In genomic region chr2:1836321-1836860, GRCh38 we compare ENCODE assay signal across 16 cellular contexts.
A peak's percentile ranks its signal among the peaks of the same experiment; 100 is the strongest.
DNase-seq lines count a peak whose midpoint lies in the region; ATAC-seq and TF ChIP-seq lines count a peak whose summit lies in the region.
"Had no signal": no experiment of that assay in that cellular context is flagged by ENCODE, and none has a peak within 500 bp of the region (broad histone marks: within the 10 kb centered on the region; RNA-seq: fewer than 3 reads in every experiment).

No MANE protein-coding gene starts in this region.

- H3K4me1 ChIP-seq in Caco-2 = no peaks in the 10 kb centered on the region
- peaks cover 2% of the 10 kb centered on the region for H3K4me1 ChIP-seq in osteoblast (ENCODE audit: insufficient read depth, low read length)
- H3K4me1 ChIP-seq in upper lobe of right lung = no peaks in the 10 kb centered on the region
- H3K4me1 ChIP-seq in body of pancreas = peaks cover 26% of the 10 kb centered on the region
- no peaks in the 10 kb centered on the region for H3K4me1 ChIP-seq in PC-9 (replicated peaks; ENCODE audit: insufficient read depth)
- H3K4me1 ChIP-seq: HAP-1 had no signal

- no peaks in the 10 kb centered on the region for H3K9me2 ChIP-seq in PC-9 (ENCODE audit: insufficient read depth)

- H3K27me3 ChIP-seq in Caco-2 (replicated peaks; ENCODE audit: control insufficient read depth, insufficient read depth, low read length) = no peaks in the 10 kb centered on the region
- H3K27me3 ChIP-seq in osteoblast (ENCODE audit: insufficient read depth, low read length) = no peaks in the 10 kb centered on the region
- no peaks in the 10 kb centered on the region for H3K27me3 ChIP-seq in upper lobe of right lung
- no peaks in the 10 kb centered on the region for H3K27me3 ChIP-seq in body of pancreas
- H3K27me3 ChIP-seq in PC-9 (ENCODE audit: insufficient read depth, low read depth) = peaks cover 97% of the 10 kb centered on the region
- H3K27me3 ChIP-seq: BLaER1 treated with 17β-estradiol and CSF1 and Interleukin-3, amounts not matched to agents 10 nM and 100 nM had no signal

- H3K9me3 ChIP-seq in Caco-2 (no peaks in the 10 kb centered on the region), osteoblast (ENCODE audit: low read depth, low read length) (no peaks in the 10 kb centered on the region), upper lobe of right lung (no peaks in the 10 kb centered on the region), body of pancreas (no peaks in the 10 kb centered on the region), PC-9 (ENCODE audit: insufficient read depth, low read depth) (no peaks in the 10 kb centered on the region)
- H3K9me3 ChIP-seq: BLaER1 treated with 17β-estradiol and CSF1 and Interleukin-3, amounts not matched to agents 10 nM and 100 nM; HAP-1 had no signal

- no peak overlapping the region for H3K27ac Mint-ChIP-seq in Caco-2 (ENCODE audit: unreplicated experiment)
- H3K27ac Mint-ChIP-seq: CD4-positive, alpha-beta T cell; HFFc6 had no signal

- POLR2A ChIA-PET in Caco-2 (lab: Charles Lee) = no interaction called here
- POLR2A ChIA-PET in PC-9 (lab: Charles Lee; ENCODE audit: unreplicated experiment) = no interaction called here

- peaks cover 9% of the 10 kb centered on the region for H3K27me3 Mint-ChIP-seq in Caco-2 (ENCODE audit: insufficient read depth, unreplicated experiment)

- H3F3A ChIP-seq in PC-9 (ENCODE audit: insufficient read depth, low read depth) = no peaks in the 10 kb centered on the region

- no peaks in the 10 kb centered on the region for H3K79me2 ChIP-seq in osteoblast (ENCODE audit: insufficient read depth, low read length)
- H3K79me2 ChIP-seq in PC-9 (ENCODE audit: low read depth) = no peaks in the 10 kb centered on the region

- DNase-seq in Caco-2 (no peak), caudate nucleus (lab: John Stamatoyannopoulos, UW) (no peak), osteoblast (ENCODE audit: insufficient read length, low spot score, missing footprints) (peak; percentile 58), upper lobe of right lung (peak; percentile 10), putamen (ENCODE audit: low spot score) (no peak), body of pancreas (no peak), PC-9 (no peak)
- DNase-seq: ACHN; CD4-positive, alpha-beta T cell; DMS79; GOT3; HFFc6 had no signal

- H3K36me3 ChIP-seq in Caco-2 (ENCODE audit: control insufficient read depth, insufficient read depth, low read length) (no peaks in the 10 kb centered on the region; the same call in 1 of the 2 replicates), osteoblast (ENCODE audit: insufficient read depth, low read length) (no peaks in the 10 kb centered on the region), upper lobe of right lung (no peaks in the 10 kb centered on the region), body of pancreas (replicated peaks in 1 of 2; ENCODE audit: insufficient read depth in 1 of 2, low read depth in 2 of 2) (no peaks in the 10 kb centered on the region), PC-9 (ENCODE audit: low read depth) (no peaks in the 10 kb centered on the region)
- H3K36me3 ChIP-seq: BLaER1 treated with 17β-estradiol and CSF1 and Interleukin-3, amounts not matched to agents 10 nM and 100 nM; HAP-1 had no signal

- H3K4me1 Mint-ChIP-seq in Caco-2 (ENCODE audit: low read depth, unreplicated experiment) = no peaks in the 10 kb centered on the region

- H4K20me1 ChIP-seq in osteoblast (ENCODE audit: insufficient read depth, low read length) = no peaks in the 10 kb centered on the region
- H4K20me1 ChIP-seq in PC-9 (ENCODE audit: insufficient read depth) = no peaks in the 10 kb centered on the region
- H4K20me1 ChIP-seq: BLaER1 treated with 17β-estradiol and CSF1 and Interleukin-3, amounts not matched to agents 10 nM and 100 nM had no signal

- peak overlapping the region; percentile 12 for H3K4me3 Mint-ChIP-seq in Caco-2 (ENCODE audit: unreplicated experiment)
- H3K4me3 Mint-ChIP-seq: CD4-positive, alpha-beta T cell; HFFc6 had no signal

- ATAC-seq in upper lobe of right lung (no peak), body of pancreas (no peak)
- ATAC-seq: GM12878, K562 had no signal

- CTCF ChIA-PET in Caco-2 (lab: Charles Lee) (interaction anchor here (1.0 kb wide), 1 partner anchor 9 kb away, joined by 3 read pairs; no protein-coding TSS in a partner anchor), PC-9 (lab: Charles Lee) (no interaction called here)

- no peaks in the 10 kb centered on the region for H3K36me3 Mint-ChIP-seq in Caco-2 (ENCODE audit: insufficient read depth, unreplicated experiment)

- H3K9me3 Mint-ChIP-seq in Caco-2 (ENCODE audit: unreplicated experiment) = peaks cover 8% of the 10 kb centered on the region
- H3K9me3 Mint-ChIP-seq: CD4-positive, alpha-beta T cell; HFFc6 had no signal

- TF ChIP-seq CTCF in Caco-2 (IDR thresholded peaks at IDR 0.05; ENCODE audit: insufficient read depth in 1 of 2, low read depth in 1 of 2, low read length in 1 of 2, severe bottlenecking in 1 of 2, unreplicated experiment in 1 of 2) = no peak
- TF ChIP-seq CTCF in osteoblast (IDR thresholded peaks at IDR 0.05; ENCODE audit: extremely low read depth, low read depth, low read length) = no peak
- TF ChIP-seq CTCF in upper lobe of right lung (IDR thresholded peaks at IDR 0.05) = no peak
- no peak for TF ChIP-seq CTCF in body of pancreas (IDR thresholded peaks at IDR 0.05)
- TF ChIP-seq CTCF in PC-9 (conservative IDR thresholded peaks at IDR 0.05) = no peak

- H2AFZ ChIP-seq in osteoblast (ENCODE audit: low read length) (no peak overlapping the region), PC-9 (no peak overlapping the region)

- H3K27ac ChIP-seq in caudate nucleus (ENCODE audit: low read depth, low read length) = peak overlapping the region; percentile 70
- no peak overlapping the region for H3K27ac ChIP-seq in osteoblast (ENCODE audit: low read depth, low read length)
- no peak overlapping the region for H3K27ac ChIP-seq in upper lobe of right lung
- no peak overlapping the region for H3K27ac ChIP-seq in body of pancreas
- H3K27ac ChIP-seq in PC-9 = no peak overlapping the region
- H3K27ac ChIP-seq: BLaER1 treated with 17β-estradiol and CSF1 and Interleukin-3, amounts not matched to agents 10 nM and 100 nM had no signal

- no TSS peak for BruUV-seq in Caco-2 (replicated peaks; lab: Mats Ljungman, UMichigan)
- BruUV-seq in PC-9 (replicated peaks; lab: Mats Ljungman, UMichigan) = no TSS peak

- H3K4me2 ChIP-seq in osteoblast (ENCODE audit: insufficient read depth, low read length) = no peak overlapping the region
- no peak overlapping the region for H3K4me2 ChIP-seq in PC-9
- H3K4me2 ChIP-seq: BLaER1 treated with 17β-estradiol and CSF1 and Interleukin-3, amounts not matched to agents 10 nM and 100 nM had no signal

- no peak overlapping the region for H3K4me3 ChIP-seq in Caco-2 (ENCODE audit: low read depth, low read length)
- H3K4me3 ChIP-seq in osteoblast (ENCODE audit: insufficient read depth, low read length) = no peak overlapping the region
- H3K4me3 ChIP-seq in upper lobe of right lung = no peak overlapping the region
- no peak overlapping the region for H3K4me3 ChIP-seq in body of pancreas
- H3K4me3 ChIP-seq in PC-9 = no peak overlapping the region
- H3K4me3 ChIP-seq: BLaER1 treated with 17β-estradiol and CSF1 and Interleukin-3, amounts not matched to agents 10 nM and 100 nM; GM12878; HAP-1; K562 had no signal

- intact Hi-C loops in Caco-2 (cut with micrococcal nuclease; ENCODE audit: unreplicated experiment) (no loop called here), upper lobe of right lung (cut with DNase I) (no loop called here), body of pancreas (cut with DNase I) (no loop called here), PC-9 (cut with micrococcal nuclease; ENCODE audit: unreplicated experiment) (no loop called here)

- TF ChIP-seq POLR2A in body of pancreas (IDR thresholded peaks at IDR 0.05) = no peak

- 65 to 67% methylated on average over 4 of the region's 4 CpGs for WGBS in body of pancreas, 2 donors

Comparison
In these comparisons a context has a peak if more than half of its experiments do, and no peak if none do; other contexts are left out.
1. DNase-seq: peak in osteoblast (single experiment) and upper lobe of right lung (single experiment); none in Caco-2 (0 of 2), caudate nucleus (0 of 61), putamen (single experiment), body of pancreas (0 of 4) and PC-9 (0 of 2).